ENCODE assay signal across 27 cellular contexts in genomic region chr18:3921826-3922225, GRCh38.
"Had no signal": no experiment of that assay in that cellular context is flagged by ENCODE, and none has a peak within 500 bp of the region (broad histone marks: within the 10 kb centered on the region; RNA-seq: fewer than 3 reads in every experiment).

No MANE protein-coding gene starts in this region.

- H3K4me3 ChIP-seq: coronary artery, dorsolateral prefrontal cortex, esophagus muscularis mucosa, gastrocnemius medialis, heart left ventricle had no signal

- ATAC-seq: activated T-cell treated with anti-CD3 and anti-CD28 coated beads, Interleukin-2, amount 50 U/mL, for 72 hours; foreskin keratinocyte; gastrocnemius medialis; heart left ventricle; WTC11 had no signal

- H3K9me3 ChIP-seq: esophagus muscularis mucosa, gastrocnemius medialis, heart left ventricle had no signal

- H3K36me3 ChIP-seq: brain microvascular endothelial cell, esophagus muscularis mucosa, gastrocnemius medialis, heart left ventricle had no signal

- H3K27me3 ChIP-seq: brain microvascular endothelial cell, dorsolateral prefrontal cortex, foreskin keratinocyte, gastrocnemius medialis, heart left ventricle had no signal

- DNase-seq: activated CD4-positive, alpha-beta memory T cell treated with anti-CD3 and anti-CD28 coated beads, Interleukin-2, amount 10 ng/mL, durations not matched to agents 7 days and 5 days; activated CD4-positive, alpha-beta T cell treated with anti-CD3 and anti-CD28 coated beads for 1 hour; activated CD4-positive, alpha-beta T cell treated with anti-CD3 and anti-CD28 coated beads for 4 hours; activated CD4-positive, alpha-beta T cell treated with anti-CD3 and anti-CD28 coated beads, Interleukin-2, amount 10 ng/mL, durations not matched to agents 7 days and 5 days; activated CD4-positive, alpha-beta T cell treated with anti-CD3 and anti-CD28 coated beads, Interleukin-2, amount 50 U/mL, for 4 hours; activated CD8-positive, alpha-beta memory T cell treated with anti-CD3 and anti-CD28 coated beads, Interleukin-2, amount 50 U/mL, for 48 hours; activated gamma-delta T cell treated with Interleukin-2 at 50 U/mL for 16 hours; activated naive CD4-positive, alpha-beta T cell treated with anti-CD3 and anti-CD28 coated beads, Interleukin-2, amount 50 U/mL, for 16 hours; activated naive CD4-positive, alpha-beta T cell treated with Interleukin-2 at 50 U/mL for 16 hours; activated T-cell treated with anti-CD3 and anti-CD28 coated beads for 4 hours; activated T-cell treated with anti-CD3 and anti-CD28 coated beads, Interleukin-2, amount 50 U/mL, for 24 hours; activated T-cell treated with anti-CD3 and anti-CD28 coated beads, Interleukin-2, amount 50 U/mL, for 72 hours; amniotic stem cell; anterior cingulate cortex; brain microvascular endothelial cell; effector memory CD4-positive, alpha-beta T cell; endodermal cell; foreskin keratinocyte; gastrocnemius medialis; glutamatergic neuron; heart left ventricle; T-helper 2 cell had no signal

- H3K4me1 ChIP-seq: gastrocnemius medialis had no signal

- H3K27ac ChIP-seq: brain microvascular endothelial cell, coronary artery, esophagus muscularis mucosa, foreskin keratinocyte, gastrocnemius medialis, heart left ventricle, VCaP had no signal
